2 cellular contexts compared by ENCODE assay signal in the genomic region with DNA sequence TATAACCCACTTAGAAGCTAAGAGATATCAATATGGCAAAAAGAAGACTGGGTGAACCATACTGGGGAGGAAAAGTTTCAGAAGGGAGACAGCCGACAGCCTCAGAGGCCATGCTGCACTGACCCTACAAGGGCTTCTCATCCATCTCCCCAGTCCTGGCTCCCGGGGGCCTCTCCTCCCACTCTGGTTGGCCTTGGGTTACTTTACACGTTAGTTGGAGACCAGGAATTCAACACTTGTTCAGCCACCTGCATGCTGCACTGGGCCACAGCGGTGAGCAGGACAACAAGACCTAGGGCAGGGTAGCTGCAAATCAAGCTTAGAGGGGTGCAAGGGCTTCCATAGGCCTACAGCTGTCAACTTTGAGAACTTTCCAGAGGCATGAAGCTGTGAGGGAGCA.
TF ChIP-seq lines count a peak whose summit lies in the region.

No MANE protein-coding gene starts in this region.

TF ChIP-seq in liver, 16 proteins besides CTCF, POLR2A, EP300 and RAD21:
- TF ChIP-seq, protein P1, sequence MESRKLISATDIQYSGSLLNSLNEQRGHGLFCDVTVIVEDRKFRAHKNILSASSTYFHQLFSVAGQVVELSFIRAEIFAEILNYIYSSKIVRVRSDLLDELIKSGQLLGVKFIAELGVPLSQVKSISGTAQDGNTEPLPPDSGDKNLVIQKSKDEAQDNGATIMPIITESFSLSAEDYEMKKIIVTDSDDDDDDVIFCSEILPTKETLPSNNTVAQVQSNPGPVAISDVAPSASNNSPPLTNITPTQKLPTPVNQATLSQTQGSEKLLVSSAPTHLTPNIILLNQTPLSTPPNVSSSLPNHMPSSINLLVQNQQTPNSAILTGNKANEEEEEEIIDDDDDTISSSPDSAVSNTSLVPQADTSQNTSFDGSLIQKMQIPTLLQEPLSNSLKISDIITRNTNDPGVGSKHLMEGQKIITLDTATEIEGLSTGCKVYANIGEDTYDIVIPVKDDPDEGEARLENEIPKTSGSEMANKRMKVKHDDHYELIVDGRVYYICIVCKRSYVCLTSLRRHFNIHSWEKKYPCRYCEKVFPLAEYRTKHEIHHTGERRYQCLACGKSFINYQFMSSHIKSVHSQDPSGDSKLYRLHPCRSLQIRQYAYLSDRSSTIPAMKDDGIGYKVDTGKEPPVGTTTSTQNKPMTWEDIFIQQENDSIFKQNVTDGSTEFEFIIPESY (IDR thresholded peaks at IDR 0.05) = no peak
- no peak for TF ChIP-seq GABPA (IDR thresholded peaks at IDR 0.05 in 1 of 2, conservative IDR thresholded peaks at IDR 0.05 in 1 of 2)
- TF ChIP-seq HNF4A (conservative IDR thresholded peaks at IDR 0.05) = no peak
- no peak for TF ChIP-seq TAF1 (conservative IDR thresholded peaks at IDR 0.05)
- TF ChIP-seq, protein P2, sequence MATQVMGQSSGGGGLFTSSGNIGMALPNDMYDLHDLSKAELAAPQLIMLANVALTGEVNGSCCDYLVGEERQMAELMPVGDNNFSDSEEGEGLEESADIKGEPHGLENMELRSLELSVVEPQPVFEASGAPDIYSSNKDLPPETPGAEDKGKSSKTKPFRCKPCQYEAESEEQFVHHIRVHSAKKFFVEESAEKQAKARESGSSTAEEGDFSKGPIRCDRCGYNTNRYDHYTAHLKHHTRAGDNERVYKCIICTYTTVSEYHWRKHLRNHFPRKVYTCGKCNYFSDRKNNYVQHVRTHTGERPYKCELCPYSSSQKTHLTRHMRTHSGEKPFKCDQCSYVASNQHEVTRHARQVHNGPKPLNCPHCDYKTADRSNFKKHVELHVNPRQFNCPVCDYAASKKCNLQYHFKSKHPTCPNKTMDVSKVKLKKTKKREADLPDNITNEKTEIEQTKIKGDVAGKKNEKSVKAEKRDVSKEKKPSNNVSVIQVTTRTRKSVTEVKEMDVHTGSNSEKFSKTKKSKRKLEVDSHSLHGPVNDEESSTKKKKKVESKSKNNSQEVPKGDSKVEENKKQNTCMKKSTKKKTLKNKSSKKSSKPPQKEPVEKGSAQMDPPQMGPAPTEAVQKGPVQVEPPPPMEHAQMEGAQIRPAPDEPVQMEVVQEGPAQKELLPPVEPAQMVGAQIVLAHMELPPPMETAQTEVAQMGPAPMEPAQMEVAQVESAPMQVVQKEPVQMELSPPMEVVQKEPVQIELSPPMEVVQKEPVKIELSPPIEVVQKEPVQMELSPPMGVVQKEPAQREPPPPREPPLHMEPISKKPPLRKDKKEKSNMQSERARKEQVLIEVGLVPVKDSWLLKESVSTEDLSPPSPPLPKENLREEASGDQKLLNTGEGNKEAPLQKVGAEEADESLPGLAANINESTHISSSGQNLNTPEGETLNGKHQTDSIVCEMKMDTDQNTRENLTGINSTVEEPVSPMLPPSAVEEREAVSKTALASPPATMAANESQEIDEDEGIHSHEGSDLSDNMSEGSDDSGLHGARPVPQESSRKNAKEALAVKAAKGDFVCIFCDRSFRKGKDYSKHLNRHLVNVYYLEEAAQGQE (IDR thresholded peaks at IDR 0.05) = no peak
- TF ChIP-seq FOXA1 (IDR thresholded peaks at IDR 0.05) = no peak
- TF ChIP-seq NR2F2 (IDR thresholded peaks at IDR 0.05) = no peak
- TF ChIP-seq HNF4G (IDR thresholded peaks at IDR 0.05) = no peak
- TF ChIP-seq SP1 (IDR thresholded peaks at IDR 0.05) = no peak
- no peak for TF ChIP-seq RXRA (IDR thresholded peaks at IDR 0.05)
- TF ChIP-seq YY1 (IDR thresholded peaks at IDR 0.05) = no peak
- no peak for TF ChIP-seq EGR1 (IDR thresholded peaks at IDR 0.05; ENCODE audit: low read depth in 2 of 2)
- no peak for TF ChIP-seq FOXA2 (IDR thresholded peaks at IDR 0.05)
- TF ChIP-seq, protein P3, sequence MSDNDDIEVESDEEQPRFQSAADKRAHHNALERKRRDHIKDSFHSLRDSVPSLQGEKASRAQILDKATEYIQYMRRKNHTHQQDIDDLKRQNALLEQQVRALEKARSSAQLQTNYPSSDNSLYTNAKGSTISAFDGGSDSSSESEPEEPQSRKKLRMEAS (IDR thresholded peaks at IDR 0.05) = no peak
- TF ChIP-seq, protein P4, sequence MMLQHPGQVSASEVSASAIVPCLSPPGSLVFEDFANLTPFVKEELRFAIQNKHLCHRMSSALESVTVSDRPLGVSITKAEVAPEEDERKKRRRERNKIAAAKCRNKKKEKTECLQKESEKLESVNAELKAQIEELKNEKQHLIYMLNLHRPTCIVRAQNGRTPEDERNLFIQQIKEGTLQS (IDR thresholded peaks at IDR 0.05) = no peak
- no peak for TF ChIP-seq JUND (IDR thresholded peaks at IDR 0.05)

TF ChIP-seq in HepG2, 621 proteins besides CTCF, POLR2A, EP300 and RAD21 (continued from another document):
- TF ChIP-seq, protein P5, sequence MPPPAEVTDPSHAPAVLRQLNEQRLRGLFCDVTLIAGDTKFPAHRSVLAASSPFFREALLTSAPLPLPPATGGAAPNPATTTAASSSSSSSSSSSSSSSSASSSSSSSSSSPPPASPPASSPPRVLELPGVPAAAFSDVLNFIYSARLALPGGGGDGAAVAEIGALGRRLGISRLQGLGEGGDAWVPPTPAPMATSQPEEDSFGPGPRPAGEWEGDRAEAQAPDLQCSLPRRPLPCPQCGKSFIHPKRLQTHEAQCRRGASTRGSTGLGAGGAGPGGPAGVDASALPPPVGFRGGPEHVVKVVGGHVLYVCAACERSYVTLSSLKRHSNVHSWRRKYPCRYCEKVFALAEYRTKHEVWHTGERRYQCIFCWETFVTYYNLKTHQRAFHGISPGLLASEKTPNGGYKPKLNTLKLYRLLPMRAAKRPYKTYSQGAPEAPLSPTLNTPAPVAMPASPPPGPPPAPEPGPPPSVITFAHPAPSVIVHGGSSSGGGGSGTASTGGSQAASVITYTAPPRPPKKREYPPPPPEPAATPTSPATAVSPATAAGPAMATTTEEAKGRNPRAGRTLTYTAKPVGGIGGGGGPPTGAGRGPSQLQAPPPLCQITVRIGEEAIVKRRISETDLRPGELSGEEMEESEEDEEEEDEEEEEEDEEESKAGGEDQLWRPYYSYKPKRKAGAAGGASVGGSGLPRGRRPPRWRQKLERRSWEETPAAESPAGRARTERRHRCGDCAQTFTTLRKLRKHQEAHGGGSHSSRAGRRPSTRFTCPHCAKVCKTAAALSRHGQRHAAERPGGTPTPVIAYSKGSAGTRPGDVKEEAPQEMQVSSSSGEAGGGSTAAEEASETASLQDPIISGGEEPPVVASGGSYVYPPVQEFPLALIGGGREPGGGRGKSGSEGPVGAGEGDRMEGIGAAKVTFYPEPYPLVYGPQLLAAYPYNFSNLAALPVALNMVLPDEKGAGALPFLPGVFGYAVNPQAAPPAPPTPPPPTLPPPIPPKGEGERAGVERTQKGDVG (CRISPR knock-in tag; IDR thresholded peaks at IDR 0.05; ENCODE audit: borderline replicate concordance) = no peak
- TF ChIP-seq SETDB1 (CRISPR knock-in tag; IDR thresholded peaks at IDR 0.05; ENCODE audit: borderline replicate concordance) (no peak), PHF5A (CRISPR knock-in tag; IDR thresholded peaks at IDR 0.05; ENCODE audit: low read depth, unreplicated experiment) (no peak), ZNF891 (CRISPR knock-in tag; IDR thresholded peaks at IDR 0.05) (no peak), NFRKB (IDR thresholded peaks at IDR 0.05) (no peak), NFE2L1 (CRISPR knock-in tag; IDR thresholded peaks at IDR 0.05; ENCODE audit: borderline replicate concordance) (no peak), ZNF17 (CRISPR knock-in tag; IDR thresholded peaks at IDR 0.05) (no peak), ZNF564 (CRISPR knock-in tag; IDR thresholded peaks at IDR 0.05) (no peak), HHEX (CRISPR knock-in tag; IDR thresholded peaks at IDR 0.05) (no peak)
- TF ChIP-seq, protein P6, sequence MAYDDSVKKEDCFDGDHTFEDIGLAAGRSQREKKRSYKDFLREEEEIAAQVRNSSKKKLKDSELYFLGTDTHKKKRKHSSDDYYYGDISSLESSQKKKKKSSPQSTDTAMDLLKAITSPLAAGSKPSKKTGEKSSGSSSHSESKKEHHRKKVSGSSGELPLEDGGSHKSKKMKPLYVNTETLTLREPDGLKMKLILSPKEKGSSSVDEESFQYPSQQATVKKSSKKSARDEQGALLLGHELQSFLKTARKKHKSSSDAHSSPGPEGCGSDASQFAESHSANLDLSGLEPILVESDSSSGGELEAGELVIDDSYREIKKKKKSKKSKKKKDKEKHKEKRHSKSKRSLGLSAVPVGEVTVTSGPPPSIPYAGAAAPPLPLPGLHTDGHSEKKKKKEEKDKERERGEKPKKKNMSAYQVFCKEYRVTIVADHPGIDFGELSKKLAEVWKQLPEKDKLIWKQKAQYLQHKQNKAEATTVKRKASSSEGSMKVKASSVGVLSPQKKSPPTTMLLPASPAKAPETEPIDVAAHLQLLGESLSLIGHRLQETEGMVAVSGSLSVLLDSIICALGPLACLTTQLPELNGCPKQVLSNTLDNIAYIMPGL (CRISPR knock-in tag; IDR thresholded peaks at IDR 0.05; ENCODE audit: borderline replicate concordance in 1 of 2, low read depth in 1 of 2) = no peak
- TF ChIP-seq, protein P7, sequence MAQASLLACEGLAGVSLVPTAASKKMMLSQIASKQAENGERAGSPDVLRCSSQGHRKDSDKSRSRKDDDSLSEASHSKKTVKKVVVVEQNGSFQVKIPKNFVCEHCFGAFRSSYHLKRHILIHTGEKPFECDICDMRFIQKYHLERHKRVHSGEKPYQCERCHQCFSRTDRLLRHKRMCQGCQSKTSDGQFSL (CRISPR knock-in tag; IDR thresholded peaks at IDR 0.05) = no peak
